ENCODE assay signal across 8 cellular contexts in genomic region chr4:148441624-148441985, GRCh38. TPM values are rescaled to one million over a fixed set of nuclear protein-coding genes. Genes with fewer than 3 reads are reported as not detected.
DNase-seq lines count a peak whose midpoint lies in the region; ATAC-seq, FAIRE-seq and TF ChIP-seq lines count a peak whose summit lies in the region.

No MANE protein-coding gene starts in this region.

- CTCF ChIA-PET in PC-3 (lab: Charles Lee), result no interaction called here

- FAIRE-seq in pancreas (lab: Jason Lieb, UNC), result no peak

- H3K4me2 ChIP-seq in PC-3 (ENCODE audit: low read length), result peak overlapping the region; percentile 88

- no peaks in the 10 kb centered on the region for H3F3A ChIP-seq in PC-3 (ENCODE audit: low read length, unreplicated experiment)

- H3K36me3 ChIP-seq in PC-3 (ENCODE audit: low read depth, low read length) (no peaks in the 10 kb centered on the region), esophagus muscularis mucosa (no peaks in the 10 kb centered on the region), pancreas (no peaks in the 10 kb centered on the region)

- H3K4me3 ChIP-seq in PC-3 (ENCODE audit: low read length), result peak overlapping the region; percentile 86
- peak overlapping the region; percentile 74 to 95 (median 88) for H3K4me3 ChIP-seq in esophagus muscularis mucosa
- H3K4me3 ChIP-seq in pancreas, result peak overlapping the region; percentile 36 to 93 (median 83)

- H3K27me3 ChIP-seq in PC-3 (ENCODE audit: low read length) (no peaks in the 10 kb centered on the region), esophagus muscularis mucosa (no peaks in the 10 kb centered on the region), pancreas (no peaks in the 10 kb centered on the region)

- H2AFZ ChIP-seq in PC-3 (ENCODE audit: low read length), result peak overlapping the region; percentile 94

- H3K4me1 ChIP-seq in PC-3 (ENCODE audit: insufficient read depth, low read length) (peaks cover 13% of the 10 kb centered on the region; the same call in 1 of the 2 replicates), esophagus muscularis mucosa (peaks cover 15 to 34% (median 28%) of the 10 kb centered on the region in 4 donors), pancreas (peaks cover 13 to 23% (median 21%) of the 10 kb centered on the region in 3 donors)

- no peak for ATAC-seq in PC-3
- ATAC-seq in pancreas, result no peak
- ATAC-seq in HG02610 (IDR thresholded peaks at IDR 0.05; ENCODE audit: unreplicated experiment), result no peak
- ATAC-seq in HG02678 (IDR thresholded peaks at IDR 0.05; ENCODE audit: unreplicated experiment), result no peak
- ATAC-seq in GM19397 (IDR thresholded peaks at IDR 0.05; ENCODE audit: unreplicated experiment), result no peak

- 0 out of 2 replicates have a peak, but pooled peaks cover 4% of the 10 kb centered on the region for H3K79me2 ChIP-seq in PC-3 (ENCODE audit: low read length)

- POLR2A ChIA-PET in PC-3 (lab: Charles Lee; ENCODE audit: unreplicated experiment), result no interaction called here

- no peaks in the 10 kb centered on the region for H4K20me1 ChIP-seq in PC-3 (ENCODE audit: low read length)

- no peaks in the 10 kb centered on the region for H3K9me3 ChIP-seq in PC-3 (ENCODE audit: low read length)
- H3K9me3 ChIP-seq in esophagus muscularis mucosa, result no peaks in the 10 kb centered on the region
- no peaks in the 10 kb centered on the region for H3K9me3 ChIP-seq in pancreas

- H3K27ac ChIP-seq in PC-3 (ENCODE audit: low read length), result no peak overlapping the region
- H3K27ac ChIP-seq in esophagus muscularis mucosa (replicated peaks in 1 of 4), result peak overlapping the region; percentile 91 to 96 (median 94)
- peak overlapping the region; percentile 77 to 96 (median 91) for H3K27ac ChIP-seq in pancreas

- no peak for TF ChIP-seq CTCF in PC-3 (conservative IDR thresholded peaks at IDR 0.05; ENCODE audit: low read depth, low read length)
- TF ChIP-seq CTCF in esophagus muscularis mucosa (IDR thresholded peaks at IDR 0.05), result no peak
- TF ChIP-seq CTCF in pancreas (IDR thresholded peaks at IDR 0.05), result no peak

- H3K9me2 ChIP-seq in PC-3 (replicated peaks; ENCODE audit: low read length), result no peaks in the 10 kb centered on the region

- TF ChIP-seq POLR2A in esophagus muscularis mucosa (IDR thresholded peaks at IDR 0.05; ENCODE audit: low read depth), result no peak

- 3% methylated on average over 12 of the region's 12 CpGs for WGBS in esophagus muscularis mucosa
- WGBS in pancreas, 2 donors, result 0 to 1% methylated on average over 12 of the region's 12 CpGs

- intact Hi-C loops in PC-3 (cut with micrococcal nuclease), result loop anchor here (5.0 kb wide), 3 partner anchors 514 to 821 kb away; no protein-coding TSS in a partner anchor
- intact Hi-C loops in esophagus muscularis mucosa (cut with DNase I), result loop anchor here (10.0 kb wide), 2 partner anchors 157 to 347 kb away; no protein-coding TSS in a partner anchor
- intact Hi-C loops in pancreas (cut with DNase I), result no loop called here

- TF ChIP-seq EP300 in esophagus muscularis mucosa (IDR thresholded peaks at IDR 0.05), result no peak

- BruUV-seq in PC-3 (replicated peaks; lab: Mats Ljungman, UMichigan), result TSS peak; percentile 36

- peak; percentile 20 for DNase-seq in COLO668 (lab: John Stamatoyannopoulos, UW; ENCODE audit: unreplicated experiment)
- DNase-seq in PC-3, result peak; percentile 20
- DNase-seq in esophagus muscularis mucosa (ENCODE audit: extremely low spot score), result no peak
- no peak for DNase-seq in pancreas
- DNase-seq in SKM-1 treated with dmso at 0.1 percent for 144 hours (lab: John Stamatoyannopoulos, UW; ENCODE audit: unreplicated experiment), result no peak

- peak overlapping the region; percentile 34 for H3K9ac ChIP-seq in PC-3 (ENCODE audit: low read length)

RNA-seq across cellular contexts. Expression of gene NR3C2, which starts 0.6 kb away (rescaled TPM):
- total RNA-seq in PC-3 (2014; rRNA removed), result 1.2 and 2.8 TPM in 2 replicates
- total RNA-seq in esophagus muscularis mucosa, result 10 to 100 TPM in 3 of 4 donors, 1 to 10 TPM in 1; 10.0 to 14.6 (median 12.1) TPM
- 10 to 100 TPM in 5 of 6 donors, 1 to 10 TPM in 1; 8.3 to 15.7 (median 12.8) TPM for total RNA-seq in pancreas
- 1 to 10 TPM; 2.5 to 3.6 TPM for polyA plus RNA-seq in pancreas

Comparison
In these comparisons a context has a peak if more than half of its experiments do, and no peak if none do; other contexts are left out.
1. DNase-seq: peak in COLO668 (single experiment) and PC-3 (single experiment); none in esophagus muscularis mucosa (single experiment), pancreas (0 of 6) and SKM-1 treated with dmso at 0.1 percent for 144 hours (single experiment).
2. intact Hi-C loops: an anchor here in PC-3 (5.0 kb wide) and esophagus muscularis mucosa (10.0 kb wide); none called in pancreas.
3. Peak in every context shown above with its lines, with median percentiles within 50 percentile points of each other: H3K4me3 ChIP-seq.